In the genomic region with DNA sequence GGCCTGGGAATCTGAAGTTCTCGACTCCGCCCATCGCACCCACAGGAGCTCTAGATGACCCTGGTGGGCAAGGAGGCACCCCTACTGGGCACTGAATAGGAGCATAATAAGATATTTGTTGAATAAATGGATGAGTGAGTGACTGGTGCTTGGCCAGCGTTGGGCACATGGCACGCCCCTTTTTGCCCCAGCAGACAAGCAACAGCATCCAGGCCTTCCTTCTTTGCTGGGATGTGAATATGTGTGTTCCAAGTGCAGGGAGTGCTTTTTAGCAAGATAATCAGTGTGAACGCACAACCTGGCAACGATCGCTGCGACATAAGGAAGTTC, we compare ENCODE assay signal across 8 cellular contexts. TPM values are rescaled to one million over a fixed set of nuclear protein-coding genes. Genes with fewer than 3 reads are reported as not detected.
DNase-seq lines count a peak whose midpoint lies in the region; ATAC-seq, FAIRE-seq and TF ChIP-seq lines count a peak whose summit lies in the region.

No MANE protein-coding gene starts in this region.

- no peak for FAIRE-seq in endothelial cell of umbilical vein (lab: Jason Lieb, UNC)

- H4K20me1 ChIP-seq in OCI-LY7 (ENCODE audit: insufficient read depth, low read length) (peaks cover 17% of the 10 kb centered on the region; the same call in 1 of the 2 replicates), endothelial cell of umbilical vein (replicated peaks; ENCODE audit: control insufficient read depth, extremely low read depth, insufficient read depth, low read length) (peaks cover 4% of the 10 kb centered on the region)

- CTCF ChIA-PET in OCI-LY7 (lab: Charles Lee; ENCODE audit: unreplicated experiment) = interaction anchor here (0.6 kb wide), 2 partner anchors 18 to 24 kb away, joined by 3 to 4 read pairs; no protein-coding TSS in a partner anchor
- CTCF ChIA-PET in endothelial cell of umbilical vein (lab: Charles Lee) = interaction anchor here (0.6 to 4.2 kb wide), 15 partner anchors 10 to 179 kb away, joined by 3 to 41 read pairs (median 4); no protein-coding TSS in a partner anchor

- H3K9me2 ChIP-seq in OCI-LY7 (ENCODE audit: insufficient read depth, low read length) = no peaks in the 10 kb centered on the region

- H3K4me1 ChIP-seq in OCI-LY7 (ENCODE audit: insufficient read depth, low read length, poor library complexity, severe bottlenecking) (peaks cover 29% of the 10 kb centered on the region), endothelial cell of umbilical vein (ENCODE audit: control insufficient read depth, extremely low read depth, insufficient read depth, low read length) (peaks cover 9% of the 10 kb centered on the region), neuronal stem cell (ENCODE audit: control insufficient read depth in 2 of 2, insufficient read depth in 1 of 2, low read depth in 1 of 2, low read length in 2 of 2) (peaks cover 4 to 14% of the 10 kb centered on the region in 2 donors)

- H3K79me1 ChIP-seq in neuronal stem cell (ENCODE audit: low read depth, low read length) = peaks cover 5% of the 10 kb centered on the region

- H3K4me2 ChIP-seq in OCI-LY7 (ENCODE audit: low read length) (peak overlapping the region; percentile 86), endothelial cell of umbilical vein (ENCODE audit: insufficient read depth, low read length) (peak overlapping the region; percentile 90), neuronal stem cell (ENCODE audit: insufficient read depth, low read length, poor library complexity, severe bottlenecking) (peak overlapping the region; percentile 55)

- H3K79me2 ChIP-seq in OCI-LY7 (ENCODE audit: insufficient read depth, low read depth, low read length) = peaks cover 45% of the 10 kb centered on the region
- peaks cover 44% of the 10 kb centered on the region for H3K79me2 ChIP-seq in endothelial cell of umbilical vein (ENCODE audit: control insufficient read depth, insufficient read depth, low read length)

- POLR2A ChIA-PET in OCI-LY7 (lab: Charles Lee) (interaction anchor here (0.5 to 2.5 kb wide), 5 partner anchors 13 to 301 kb away, joined by 3 to 13 read pairs (median 5); no protein-coding TSS in a partner anchor), endothelial cell of umbilical vein (lab: Charles Lee) (interaction anchor here (1.8 kb wide), 1 partner anchor 87 kb away, joined by 6 read pairs; no protein-coding TSS in a partner anchor)

- ATAC-seq in GM18519 (IDR thresholded peaks at IDR 0.05; ENCODE audit: low FRiP score, unreplicated experiment) (peak; percentile 15), HG02610 (IDR thresholded peaks at IDR 0.05; ENCODE audit: unreplicated experiment) (peak; percentile 21)

- no peak for DNase-seq in OCI-LY7 (ENCODE audit: low spot score)
- DNase-seq in endothelial cell of umbilical vein (ENCODE audit: low read depth, low spot score) = no peak
- DNase-seq in neuronal stem cell (ENCODE audit: low spot score) = no peak
- no peak for DNase-seq in HT-29 (ENCODE audit: low spot score)
- no peak for DNase-seq in KG1 (lab: John Stamatoyannopoulos, UW)
- DNase-seq in COR-L47 (lab: John Stamatoyannopoulos, UW) = no peak

- BruUV-seq in OCI-LY7 (replicated peaks; lab: Mats Ljungman, UMichigan) (no TSS peak), endothelial cell of umbilical vein (replicated peaks; lab: Mats Ljungman, UMichigan) (no TSS peak)

- dilution Hi-C loops in endothelial cell of umbilical vein (cut with MboI; ENCODE audit: extremely low pct_ligation_motif_present, low sequenced_read_pairs) = no loop called here

- no peaks in the 10 kb centered on the region for H3K9me3 ChIP-seq in OCI-LY7 (ENCODE audit: low read length)
- H3K9me3 ChIP-seq in endothelial cell of umbilical vein (replicated peaks; ENCODE audit: control insufficient read depth, insufficient read depth, low read length) = no peaks in the 10 kb centered on the region
- no peaks in the 10 kb centered on the region for H3K9me3 ChIP-seq in neuronal stem cell (replicated peaks in 1 of 2; ENCODE audit: control insufficient read depth in 2 of 2, insufficient read depth in 1 of 2, low read depth in 1 of 2, low read length in 2 of 2)

- peaks cover 34% of the 10 kb centered on the region for H3K36me3 ChIP-seq in OCI-LY7 (ENCODE audit: insufficient read depth, low read length)
- no peaks in the 10 kb centered on the region for H3K36me3 ChIP-seq in endothelial cell of umbilical vein (ENCODE audit: control insufficient read depth in 2 of 2, extremely low read depth in 1 of 2, insufficient read depth in 2 of 2, low read length in 2 of 2)
- peaks cover 0 to 29% of the 10 kb centered on the region in 2 donors for H3K36me3 ChIP-seq in neuronal stem cell (replicated peaks in 1 of 2; ENCODE audit: control insufficient read depth in 2 of 2, insufficient read depth in 2 of 2, low read length in 2 of 2)

- TF ChIP-seq CTCF in OCI-LY7 (conservative IDR thresholded peaks at IDR 0.05; ENCODE audit: low read length) (peak; percentile 43; the same call in 1 of the 2 replicates), endothelial cell of umbilical vein (IDR thresholded peaks at IDR 0.05; ENCODE audit: extremely low read depth in 1 of 2, insufficient read depth in 1 of 2, low read depth in 1 of 2, low read length in 2 of 2) (peak in 1 of 2 donors; percentile 1)

- TF ChIP-seq POLR2A in endothelial cell of umbilical vein (IDR thresholded peaks at IDR 0.05; ENCODE audit: low read depth, low read length) = no peak

- WGBS in neuronal stem cell (ENCODE audit: extremely low coverage in 2 of 2, insufficient read length in 2 of 2, insufficient replicate concordance in 1 of 2), 2 donors = no CpG with 5 or more reads among the region's 9 CpGs

- H2AFZ ChIP-seq in OCI-LY7 (ENCODE audit: low read length) (peak overlapping the region; percentile 90), endothelial cell of umbilical vein (ENCODE audit: low read depth, low read length) (peak overlapping the region; percentile 94), neuronal stem cell (ENCODE audit: low read length) (peak overlapping the region; percentile 94)

- H3K27ac ChIP-seq in OCI-LY7 (ENCODE audit: low read depth, low read length, poor library complexity, severe bottlenecking) (no peak overlapping the region), endothelial cell of umbilical vein (ENCODE audit: insufficient read depth, low read depth, low read length) (no peak overlapping the region), neuronal stem cell (replicated peaks; ENCODE audit: low read length) (no peak overlapping the region)

- H2BK120ac ChIP-seq in neuronal stem cell (ENCODE audit: low read depth, low read length) = no peak overlapping the region

- H3K14ac ChIP-seq in neuronal stem cell (ENCODE audit: low read length) = no peak overlapping the region

- no peak overlapping the region for H2AK5ac ChIP-seq in neuronal stem cell (ENCODE audit: low read depth, low read length)

- no peak overlapping the region for H3K23ac ChIP-seq in neuronal stem cell (ENCODE audit: low read depth, low read length, poor library complexity)

- H2BK15ac ChIP-seq in neuronal stem cell (ENCODE audit: low read length) = peak overlapping the region; percentile 59

- no peaks in the 10 kb centered on the region for H3K27me3 ChIP-seq in endothelial cell of umbilical vein (ENCODE audit: control insufficient read depth in 2 of 2, insufficient read depth in 2 of 2, low read length in 2 of 2)
- H3K27me3 ChIP-seq in neuronal stem cell (ENCODE audit: control insufficient read depth in 3 of 3, insufficient read depth in 3 of 3, low read depth in 1 of 3, low read length in 3 of 3) = no peaks in the 10 kb centered on the region

- no peak overlapping the region for H3K4ac ChIP-seq in neuronal stem cell (ENCODE audit: low read length)

- peak overlapping the region; percentile 89 for H3K4me3 ChIP-seq in OCI-LY7 (ENCODE audit: low read depth, low read length, poor library complexity, severe bottlenecking)
- peak overlapping the region in 2 of 3 experiments; percentile 68 to 75 for H3K4me3 ChIP-seq in endothelial cell of umbilical vein (replicated peaks in 1 of 3; ENCODE audit: insufficient read depth in 1 of 3, low read depth in 1 of 3, low read length in 3 of 3)
- H3K4me3 ChIP-seq in neuronal stem cell (ENCODE audit: low read length in 2 of 2) = peak overlapping the region; percentile 12 to 98

- intact Hi-C loops in OCI-LY7 (cut with micrococcal nuclease; ENCODE audit: unreplicated experiment) (loop anchor here (1.0 to 2.0 kb wide), 2 partner anchors 26 to 299 kb away; a partner anchor contains a TSS), endothelial cell of umbilical vein (cut with micrococcal nuclease) (loop anchor here (1.0 to 5.0 kb wide), 5 partner anchors 15 to 146 kb away; a partner anchor contains a TSS)

- no peak overlapping the region for H4K91ac ChIP-seq in neuronal stem cell (ENCODE audit: low read depth, low read length, poor library complexity)

- no peak overlapping the region for H2BK12ac ChIP-seq in neuronal stem cell (ENCODE audit: low read length)

- no peak overlapping the region for H4K8ac ChIP-seq in neuronal stem cell (ENCODE audit: low read depth, low read length)

- H3K18ac ChIP-seq in neuronal stem cell (ENCODE audit: low read length) = peak overlapping the region; percentile 3

- H3K9me1 ChIP-seq in endothelial cell of umbilical vein (replicated peaks; ENCODE audit: control insufficient read depth, extremely low read depth, insufficient read depth, low read length) = no peaks in the 10 kb centered on the region

- H2BK5ac ChIP-seq in neuronal stem cell (ENCODE audit: low read length) = peak overlapping the region; percentile 98

- H3K9ac ChIP-seq in endothelial cell of umbilical vein (replicated peaks; ENCODE audit: extremely low read depth, insufficient read depth, low read length) = peak overlapping the region; percentile 48
- no peak overlapping the region for H3K9ac ChIP-seq in neuronal stem cell (ENCODE audit: low read depth, low read length, poor library complexity)

RNA-seq across cellular contexts. Expression of a gene that starts 0.5 kb away (rescaled TPM):
- total RNA-seq in OCI-LY7 (2014; rRNA removed; shearing (Covaris generic)) = 82.1 and 87.4 TPM in 2 replicates
- total RNA-seq in OCI-LY7 (2022) (143 and 149 TPM in 2 replicates), endothelial cell of umbilical vein (113 and 120 TPM in 2 replicates)
- polyA plus RNA-seq in endothelial cell of umbilical vein = 58.9 and 66.3 TPM in 2 replicates
- 52.2 and 55.2 TPM in 2 replicates for polyA plus RNA-seq in endothelial cell of umbilical vein (2011; cell fraction: cytosol; rRNA removed)
- polyA plus RNA-seq in endothelial cell of umbilical vein (2011; cell fraction: nucleus; rRNA removed) = 216 and 240 TPM in 2 replicates
- polyA plus RNA-seq in endothelial cell of umbilical vein (2012) = 43.3 and 54.4 TPM in 2 replicates
- polyA minus RNA-seq in endothelial cell of umbilical vein = 176 and 197 TPM in 2 replicates
- 103 TPM for polyA minus RNA-seq in endothelial cell of umbilical vein (2011; cell fraction: cytosol; rRNA and poly(A)+ RNA removed)
- 155 and 226 TPM in 2 replicates for polyA minus RNA-seq in endothelial cell of umbilical vein (2011; cell fraction: nucleus; rRNA and poly(A)+ RNA removed)
- polyA plus RNA-seq in neuronal stem cell (2013, experiment 1 of 2) = 111 TPM
- 123 TPM for polyA plus RNA-seq in neuronal stem cell (2013, experiment 2 of 2)
- total RNA-seq in HT-29 (2014; rRNA removed; shearing (Covaris generic)) = 104 and 123 TPM in 2 replicates

RNA-seq across cellular contexts. Expression of a gene that starts 12.0 kb away (rescaled TPM):
- total RNA-seq in OCI-LY7 (2014; rRNA removed; shearing (Covaris generic)) = 52.6 and 62.8 TPM in 2 replicates
- 27.6 TPM in 2 replicates for total RNA-seq in OCI-LY7 (2022)
- 44.6 and 46.6 TPM in 2 replicates for total RNA-seq in endothelial cell of umbilical vein
- polyA plus RNA-seq in endothelial cell of umbilical vein = 83.1 and 96.9 TPM in 2 replicates
- polyA plus RNA-seq in endothelial cell of umbilical vein (2011; cell fraction: cytosol; rRNA removed) = 70.8 and 74.0 TPM in 2 replicates
- polyA plus RNA-seq in endothelial cell of umbilical vein (2011; cell fraction: nucleus; rRNA removed) = 28.3 and 30.6 TPM in 2 replicates
- polyA plus RNA-seq in endothelial cell of umbilical vein (2012) = 70.0 and 70.7 TPM in 2 replicates
- polyA minus RNA-seq in endothelial cell of umbilical vein = 33.3 and 35.8 TPM in 2 replicates
- polyA minus RNA-seq in endothelial cell of umbilical vein (2011; cell fraction: cytosol; rRNA and poly(A)+ RNA removed) = 57.6 TPM
- polyA minus RNA-seq in endothelial cell of umbilical vein (2011; cell fraction: nucleus; rRNA and poly(A)+ RNA removed) = 14.7 and 16.0 TPM in 2 replicates
- polyA plus RNA-seq in neuronal stem cell (2013, experiment 1 of 2) = 58.3 TPM
- 60.4 TPM for polyA plus RNA-seq in neuronal stem cell (2013, experiment 2 of 2)
- 193 and 201 TPM in 2 replicates for total RNA-seq in HT-29 (2014; rRNA removed; shearing (Covaris generic))

RNA-seq across cellular contexts. Expression of a gene that starts 25.4 kb away (rescaled TPM):
- 25.2 and 25.8 TPM in 2 replicates for total RNA-seq in OCI-LY7 (2014; rRNA removed; shearing (Covaris generic))
- total RNA-seq in OCI-LY7 (2022) = 18.4 and 18.6 TPM in 2 replicates
- 16.3 and 16.6 TPM in 2 replicates for total RNA-seq in endothelial cell of umbilical vein
- polyA plus RNA-seq in endothelial cell of umbilical vein = 23.2 and 24.9 TPM in 2 replicates
- 20.0 and 21.7 TPM in 2 replicates for polyA plus RNA-seq in endothelial cell of umbilical vein (2011; cell fraction: cytosol; rRNA removed)
- 15.0 and 16.0 TPM in 2 replicates for polyA plus RNA-seq in endothelial cell of umbilical vein (2011; cell fraction: nucleus; rRNA removed)
- 18.9 and 21.3 TPM in 2 replicates for polyA plus RNA-seq in endothelial cell of umbilical vein (2012)
- polyA minus RNA-seq in endothelial cell of umbilical vein = 33.7 and 41.8 TPM in 2 replicates
- polyA minus RNA-seq in endothelial cell of umbilical vein (2011; cell fraction: cytosol; rRNA and poly(A)+ RNA removed) = 19.6 TPM
- 6.8 and 9.0 TPM in 2 replicates for polyA minus RNA-seq in endothelial cell of umbilical vein (2011; cell fraction: nucleus; rRNA and poly(A)+ RNA removed)
- 7.3 TPM for polyA plus RNA-seq in neuronal stem cell (2013, experiment 1 of 2)
- polyA plus RNA-seq in neuronal stem cell (2013, experiment 2 of 2) = 6.9 TPM
- 26.5 and 29.5 TPM in 2 replicates for total RNA-seq in HT-29 (2014; rRNA removed; shearing (Covaris generic))

RNA-seq across cellular contexts. Expression of a gene that starts 25.5 kb away (rescaled TPM):
- 73.9 and 92.7 TPM in 2 replicates for total RNA-seq in OCI-LY7 (2014; rRNA removed; shearing (Covaris generic))
- 122 and 135 TPM in 2 replicates for total RNA-seq in OCI-LY7 (2022)
- total RNA-seq in endothelial cell of umbilical vein = 91.8 and 99.7 TPM in 2 replicates
- 149 and 169 TPM in 2 replicates for polyA plus RNA-seq in endothelial cell of umbilical vein
- polyA plus RNA-seq in endothelial cell of umbilical vein (2011; cell fraction: cytosol; rRNA removed) = 199 and 224 TPM in 2 replicates
- polyA plus RNA-seq in endothelial cell of umbilical vein (2011; cell fraction: nucleus; rRNA removed) = 146 and 290 TPM in 2 replicates
- polyA plus RNA-seq in endothelial cell of umbilical vein (2012) = 96.0 and 97.4 TPM in 2 replicates
- 73.0 and 94.6 TPM in 2 replicates for polyA minus RNA-seq in endothelial cell of umbilical vein
- polyA minus RNA-seq in endothelial cell of umbilical vein (2011; cell fraction: cytosol; rRNA and poly(A)+ RNA removed) = 83.6 TPM
- 27.6 and 40.7 TPM in 2 replicates for polyA minus RNA-seq in endothelial cell of umbilical vein (2011; cell fraction: nucleus; rRNA and poly(A)+ RNA removed)
- polyA plus RNA-seq in neuronal stem cell (2013, experiment 1 of 2) = 103 TPM
- 96.2 TPM for polyA plus RNA-seq in neuronal stem cell (2013, experiment 2 of 2)
- total RNA-seq in HT-29 (2014; rRNA removed; shearing (Covaris generic)) = 144 and 149 TPM in 2 replicates

RNA-seq across cellular contexts. Expression of a gene that starts 33.1 kb away (rescaled TPM):
- 0.22 and 0.85 TPM in 2 replicates for total RNA-seq in OCI-LY7 (2014; rRNA removed; shearing (Covaris generic))
- total RNA-seq in OCI-LY7 (2022) = 0.23 and 0.26 TPM in 2 replicates
- total RNA-seq in endothelial cell of umbilical vein = not detected in 2 replicates
- polyA plus RNA-seq in endothelial cell of umbilical vein = not detected in 2 replicates
- 0.05 TPM in 1 of 2 replicates, not detected in the other for polyA plus RNA-seq in endothelial cell of umbilical vein (2011; cell fraction: cytosol; rRNA removed)
- polyA plus RNA-seq in endothelial cell of umbilical vein (2011; cell fraction: nucleus; rRNA removed) = 0.20 and 0.42 TPM in 2 replicates
- not detected in 2 replicates for polyA plus RNA-seq in endothelial cell of umbilical vein (2012)
- polyA minus RNA-seq in endothelial cell of umbilical vein = not detected in 2 replicates
- not detected for polyA minus RNA-seq in endothelial cell of umbilical vein (2011; cell fraction: cytosol; rRNA and poly(A)+ RNA removed)
- polyA minus RNA-seq in endothelial cell of umbilical vein (2011; cell fraction: nucleus; rRNA and poly(A)+ RNA removed) = 0.29 TPM in 1 of 2 replicates, not detected in the other
- not detected for polyA plus RNA-seq in neuronal stem cell (2013, experiment 1 of 2)
- not detected for polyA plus RNA-seq in neuronal stem cell (2013, experiment 2 of 2)
- not detected in 2 replicates for total RNA-seq in HT-29 (2014; rRNA removed; shearing (Covaris generic))
